Comparison of ENCODE assay signal across 1 cellular context in genomic region chr15:70095387-70096214, GRCh38.
TF ChIP-seq lines count a peak whose summit lies in the region.

No MANE protein-coding gene starts in this region.

TF ChIP-seq in HEK293, 187 proteins besides CTCF, POLR2A, EP300 and RAD21 (continued from another document):
- peak; percentile 74 for TF ChIP-seq MZF1 (tag by site-specific recombination; IDR thresholded peaks at IDR 0.05; ENCODE audit: borderline replicate concordance)
- no peak for TF ChIP-seq IKZF3 (tag by site-specific recombination; IDR thresholded peaks at IDR 0.05)
- TF ChIP-seq SP2 (tag by site-specific recombination; IDR thresholded peaks at IDR 0.05), result peak; percentile 46
- TF ChIP-seq ZNF626 (tag by site-specific recombination; IDR thresholded peaks at IDR 0.05), result no peak
- no peak for TF ChIP-seq ZNF266 (tag by site-specific recombination; IDR thresholded peaks at IDR 0.05; ENCODE audit: low read depth)
- TF ChIP-seq ZIC2 (tag by site-specific recombination; IDR thresholded peaks at IDR 0.05), result peak; percentile 46; the same call in 1 of the 2 replicates
- TF ChIP-seq ZNF830 (tag by site-specific recombination; IDR thresholded peaks at IDR 0.05; ENCODE audit: low read depth), result no peak
- no peak for TF ChIP-seq SP7 (tag by site-specific recombination; IDR thresholded peaks at IDR 0.05)
- no peak for TF ChIP-seq ZBTB1 (tag by site-specific recombination; IDR thresholded peaks at IDR 0.05)
- TF ChIP-seq ZBTB20 (tag by site-specific recombination; IDR thresholded peaks at IDR 0.05), result peak; percentile 81; the same call in 1 of the 2 replicates
- TF ChIP-seq ZNF423 (tag by site-specific recombination; IDR thresholded peaks at IDR 0.05), result no peak
- TF ChIP-seq MEIS1 (CRISPR knock-in tag; IDR thresholded peaks at IDR 0.05; ENCODE audit: borderline replicate concordance), result no peak
- peak; percentile 26; the same call in 1 of the 2 replicates for TF ChIP-seq ZBTB7A (tag by site-specific recombination; IDR thresholded peaks at IDR 0.05; ENCODE audit: low read depth)
- no peak for TF ChIP-seq ZNF639 (tag by site-specific recombination; IDR thresholded peaks at IDR 0.05)
- peak; percentile 4; the same call in 1 of the 2 replicates for TF ChIP-seq PATZ1 (tag by site-specific recombination; IDR thresholded peaks at IDR 0.05)
- TF ChIP-seq SETDB1 (IDR thresholded peaks at IDR 0.05; ENCODE audit: insufficient read length, low read length), result no peak
- peak; percentile 69; the same call in 1 of the 2 replicates for TF ChIP-seq ZBTB10 (tag by site-specific recombination; IDR thresholded peaks at IDR 0.05)
- no peak for TF ChIP-seq ZNF530 (tag by site-specific recombination; IDR thresholded peaks at IDR 0.05; ENCODE audit: low read depth)
- TF ChIP-seq ZBTB48 (tag by site-specific recombination; IDR thresholded peaks at IDR 0.05), result no peak
- TF ChIP-seq ZNF341 (tag by site-specific recombination; IDR thresholded peaks at IDR 0.05; ENCODE audit: low read depth), result no peak
- TF ChIP-seq ZNF362 (tag by site-specific recombination; IDR thresholded peaks at IDR 0.05), result no peak
- TF ChIP-seq ZNF112 (tag by site-specific recombination; IDR thresholded peaks at IDR 0.05), result no peak
- TF ChIP-seq ZSCAN4 (tag by site-specific recombination; IDR thresholded peaks at IDR 0.05), result no peak
- peak; percentile 99 for TF ChIP-seq ZNF335 (tag by site-specific recombination; conservative IDR thresholded peaks at IDR 0.05)
- no peak for TF ChIP-seq ZNF513 (tag by site-specific recombination; IDR thresholded peaks at IDR 0.05)
- TF ChIP-seq INSM2 (tag by site-specific recombination; IDR thresholded peaks at IDR 0.05), result no peak
- no peak for TF ChIP-seq ZNF19 (tag by site-specific recombination; IDR thresholded peaks at IDR 0.05; ENCODE audit: low read depth)
- peak; percentile 2; the same call in 1 of the 2 replicates for TF ChIP-seq GLIS1 (tag by site-specific recombination; IDR thresholded peaks at IDR 0.05)
- no peak; the same call in 1 of the 2 replicates for TF ChIP-seq OSR2 (tag by site-specific recombination; IDR thresholded peaks at IDR 0.05)
- no peak for TF ChIP-seq ZNF660 (tag by site-specific recombination; IDR thresholded peaks at IDR 0.05)
- TF ChIP-seq ZNF837 (tag by site-specific recombination; IDR thresholded peaks at IDR 0.05), result no peak
- TF ChIP-seq ZNF24 (tag by site-specific recombination; IDR thresholded peaks at IDR 0.05), result no peak
- TF ChIP-seq ZBTB26 (tag by site-specific recombination; optimal IDR thresholded peaks at IDR 0.05), result peak; percentile 70
- no peak; the same call in 1 of the 2 replicates for TF ChIP-seq KLF17 (tag by site-specific recombination; IDR thresholded peaks at IDR 0.05)
- TF ChIP-seq TSHZ1 (tag by site-specific recombination; IDR thresholded peaks at IDR 0.05; ENCODE audit: borderline replicate concordance), result no peak
- peak; percentile 60 for TF ChIP-seq PRDM10 (tag by site-specific recombination; IDR thresholded peaks at IDR 0.05)
